ENCODE assay signal across 27 cellular contexts in genomic region chr13:114309086-114309485, GRCh38.
"Had no signal": no experiment of that assay in that cellular context is flagged by ENCODE, and none has a peak within 500 bp of the region (broad histone marks: within the 10 kb centered on the region; RNA-seq: fewer than 3 reads in every experiment).

No MANE protein-coding gene starts in this region.

- ATAC-seq: activated CD8-positive, alpha-beta T cell treated with anti-CD3 and anti-CD28 coated beads, Interleukin-2, amount 10 ng/mL, durations not matched to agents 7 days and 5 days; PC-3 had no signal

- H3K36me3 ChIP-seq: colonic mucosa had no signal

- H3K27ac Mint-ChIP-seq: activated CD4-positive, alpha-beta T cell treated with anti-CD3 and anti-CD28 coated beads, Interleukin-2, amount 10 ng/mL, durations not matched to agents 24 days and 14 days; activated CD8-positive, alpha-beta T cell treated with anti-CD3 and anti-CD28 coated beads, Interleukin-2, amount 10 ng/mL, durations not matched to agents 7 days and 5 days; activated naive CD4-positive, alpha-beta T cell treated with anti-CD3 and anti-CD28 coated beads for 36 hours; activated naive CD8-positive, alpha-beta T cell treated with anti-CD3 and anti-CD28 coated beads for 36 hours; activated T-cell treated with anti-CD3 and anti-CD28 coated beads, Interleukin-2, amount 50 U/mL, for 24 hours; T-helper 1 cell treated with Interleukin-12 subunit alpha and Interleukin-12 subunit beta and Interleukin-4 antibody, amounts not matched to agents 30 μg/mL and 1 μg/mL, for 36 hours had no signal

- H3K9ac ChIP-seq: SK-N-SH had no signal

- DNase-seq: activated CD4-positive, alpha-beta T cell treated with anti-CD3 and anti-CD28 coated beads, Interleukin-2, amount 10 ng/mL, durations not matched to agents 24 days and 14 days; activated CD4-positive, alpha-beta T cell treated with anti-CD3 and anti-CD28 coated beads, Interleukin-2, amount 50 U/mL, for 4 hours; activated CD8-positive, alpha-beta T cell treated with anti-CD3 and anti-CD28 coated beads, Interleukin-2, amount 10 ng/mL, durations not matched to agents 7 days and 5 days; activated gamma-delta T cell treated with Interleukin-2 at 50 U/mL for 16 hours; activated naive CD4-positive, alpha-beta T cell treated with anti-CD3 and anti-CD28 coated beads for 36 hours; activated naive CD8-positive, alpha-beta T cell treated with anti-CD3 and anti-CD28 coated beads for 36 hours; activated T-cell treated with anti-CD3 and anti-CD28 coated beads, Interleukin-2, amount 50 U/mL, for 24 hours; amniotic stem cell; aorta; brain microvascular endothelial cell; central memory CD4-positive, alpha-beta T cell; colonic mucosa; NCI-H1048; NCI-H1105 treated with DMSO at 0.1 percent for 48 hours; NCI-H1436; NCI-H1694; NCI-H1930; NCI-H2081 treated with DMSO at 0.1 percent for 48 hours; NCI-H345; NCI-H524 treated with DMSO at 0.1 percent for 48 hours; PC-3; Peyer's patch; SK-N-SH; T-helper 9 cell; WERI-Rb-1 had no signal

- H3K4me3 Mint-ChIP-seq: activated CD4-positive, alpha-beta T cell treated with anti-CD3 and anti-CD28 coated beads, Interleukin-2, amount 10 ng/mL, durations not matched to agents 24 days and 14 days; activated CD8-positive, alpha-beta T cell treated with anti-CD3 and anti-CD28 coated beads, Interleukin-2, amount 10 ng/mL, durations not matched to agents 7 days and 5 days; activated naive CD4-positive, alpha-beta T cell treated with anti-CD3 and anti-CD28 coated beads for 36 hours; activated naive CD8-positive, alpha-beta T cell treated with anti-CD3 and anti-CD28 coated beads for 36 hours; activated T-cell treated with anti-CD3 and anti-CD28 coated beads, Interleukin-2, amount 50 U/mL, for 24 hours; T-helper 1 cell treated with Interleukin-12 subunit alpha and Interleukin-12 subunit beta and Interleukin-4 antibody, amounts not matched to agents 30 μg/mL and 1 μg/mL, for 36 hours had no signal

- H3K4me2 ChIP-seq: SK-N-SH had no signal

- H3K4me1 ChIP-seq: colonic mucosa had no signal

- H3K9me3 ChIP-seq: colonic mucosa, Peyer's patch, SJSA1, SK-N-SH had no signal

- H3K9me3 Mint-ChIP-seq: activated CD4-positive, alpha-beta T cell treated with anti-CD3 and anti-CD28 coated beads, Interleukin-2, amount 10 ng/mL, durations not matched to agents 24 days and 14 days; activated naive CD4-positive, alpha-beta T cell treated with anti-CD3 and anti-CD28 coated beads for 36 hours; activated naive CD8-positive, alpha-beta T cell treated with anti-CD3 and anti-CD28 coated beads for 36 hours; activated T-cell treated with anti-CD3 and anti-CD28 coated beads, Interleukin-2, amount 50 U/mL, for 24 hours; T-helper 1 cell treated with Interleukin-12 subunit alpha and Interleukin-12 subunit beta and Interleukin-4 antibody, amounts not matched to agents 30 μg/mL and 1 μg/mL, for 36 hours had no signal

- H3K27me3 ChIP-seq: brain microvascular endothelial cell, colonic mucosa, Peyer's patch, SJSA1 had no signal

- H3K27ac ChIP-seq: brain microvascular endothelial cell, colonic mucosa, Peyer's patch, SJSA1, WERI-Rb-1 had no signal

- H3K4me3 ChIP-seq: colonic mucosa, Peyer's patch, SJSA1 had no signal

- H3K27me3 Mint-ChIP-seq: activated CD4-positive, alpha-beta T cell treated with anti-CD3 and anti-CD28 coated beads, Interleukin-2, amount 10 ng/mL, durations not matched to agents 24 days and 14 days; activated naive CD8-positive, alpha-beta T cell treated with anti-CD3 and anti-CD28 coated beads for 36 hours; activated T-cell treated with anti-CD3 and anti-CD28 coated beads, Interleukin-2, amount 50 U/mL, for 24 hours had no signal

- H3K9me2 ChIP-seq: SK-N-SH had no signal
